8 cellular contexts compared by ENCODE assay signal in the genomic region with DNA sequence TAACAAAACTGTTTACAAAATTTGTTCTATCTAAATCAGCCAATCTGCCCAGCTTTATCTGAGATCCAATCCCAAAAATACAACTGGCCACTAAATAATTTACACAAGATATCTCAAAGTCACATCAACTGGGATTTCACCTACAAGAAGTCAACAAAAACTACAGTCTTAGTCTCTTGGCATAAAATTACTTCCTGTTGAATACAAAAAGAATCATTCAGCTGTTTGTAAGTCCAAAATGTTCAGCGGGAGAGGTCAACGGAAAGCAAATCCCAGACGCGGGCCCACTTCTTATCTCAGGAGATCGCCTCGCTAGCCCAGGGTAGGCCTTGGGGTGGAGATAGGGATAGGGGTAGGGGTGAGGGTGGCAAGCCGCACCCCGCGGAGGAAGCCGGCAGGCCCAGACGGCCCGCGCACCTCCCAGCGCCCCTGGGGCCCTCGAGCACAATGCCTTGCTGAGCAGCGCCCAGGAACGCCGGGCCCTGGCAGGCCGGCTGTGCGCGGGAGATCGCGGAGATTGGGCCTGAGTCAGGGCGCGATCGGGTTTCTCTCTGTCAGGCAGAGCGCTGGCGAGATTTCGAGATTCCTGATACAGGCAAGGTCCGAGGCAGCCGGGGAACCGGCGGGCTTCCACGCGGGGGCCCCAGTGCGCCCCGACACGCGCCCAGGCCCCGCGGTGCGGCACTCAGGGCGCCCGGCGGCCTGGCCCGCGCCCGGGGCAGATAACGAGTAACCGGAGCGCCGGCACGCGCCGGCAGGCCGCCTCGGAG. TPM values are rescaled to one million over a fixed set of nuclear protein-coding genes. Genes with fewer than 3 reads are reported as not detected.
DNase-seq lines count a peak whose midpoint lies in the region; FAIRE-seq and TF ChIP-seq lines count a peak whose summit lies in the region.

No MANE protein-coding gene starts in this region.

- H3K27ac ChIP-seq in left ventricle myocardium inferior (replicated peaks) (peak overlapping the region; percentile 93), prostate gland (peak overlapping the region; percentile 95 to 96)

- DNase-seq in GM04503 (ENCODE audit: low read depth): peak; percentile 35
- peak; percentile 48 for DNase-seq in H54 (ENCODE audit: insufficient read length, low spot score)
- DNase-seq in LNCaP clone FGC (ENCODE audit: low read depth): no peak
- peak; percentile 42 to 81 (median 58) for DNase-seq in T-helper 1 cell
- DNase-seq in amniotic stem cell (lab: John Stamatoyannopoulos, UW): peak; percentile 68
- DNase-seq in left ventricle myocardium inferior: peak; percentile 55
- peak; percentile 64 for DNase-seq in prostate gland (ENCODE audit: low spot score)
- DNase-seq in urothelium cell line (ENCODE audit: low spot score): peak; percentile 67

- H3K9me3 ChIP-seq in left ventricle myocardium inferior (replicated peaks) (no peaks in the 10 kb centered on the region), prostate gland (no peaks in the 10 kb centered on the region)

- H3K36me3 ChIP-seq in left ventricle myocardium inferior (peaks cover 35% of the 10 kb centered on the region), prostate gland (no peaks in the 10 kb centered on the region)

- TF ChIP-seq POLR2A in H54 (IDR thresholded peaks at IDR 0.05; ENCODE audit: low read depth, low read length) (no peak), prostate gland (IDR thresholded peaks at IDR 0.05) (no peak)

- H3K4me1 ChIP-seq in left ventricle myocardium inferior (peaks cover 33% of the 10 kb centered on the region), prostate gland (replicated peaks) (peaks cover 4% of the 10 kb centered on the region)

- H3K4me3 ChIP-seq in LNCaP clone FGC (ENCODE audit: low read depth, low read length): peak overlapping the region; percentile 82
- peak overlapping the region; percentile 89 for H3K4me3 ChIP-seq in left ventricle myocardium inferior
- peak overlapping the region; percentile 76 to 77 for H3K4me3 ChIP-seq in prostate gland

- no peak for FAIRE-seq in H54 (lab: Jason Lieb, UNC)
- no peak for FAIRE-seq in urothelium cell line (lab: Jason Lieb, UNC)

- under 1% methylated on average over 45 of the region's 57 CpGs for WGBS in prostate gland

- H3K27me3 ChIP-seq in left ventricle myocardium inferior (ENCODE audit: low read depth) (no peaks in the 10 kb centered on the region), prostate gland (replicated peaks; ENCODE audit: insufficient read depth) (no peaks in the 10 kb centered on the region)

- intact Hi-C loops in left ventricle myocardium inferior (cut with micrococcal nuclease) (no loop called here), prostate gland (cut with DNase I) (loop anchor here (2.0 to 10.0 kb wide), 3 partner anchors 100 to 630 kb away; a partner anchor contains a TSS)

- TF ChIP-seq CTCF in LNCaP clone FGC (IDR thresholded peaks at IDR 0.05; ENCODE audit: control insufficient read depth, extremely low read depth, insufficient read depth) (0 out of 2 replicates have a peak, but pooled peaks have one; percentile 2), left ventricle myocardium inferior (IDR thresholded peaks at IDR 0.05; ENCODE audit: borderline replicate concordance) (no peak), prostate gland (IDR thresholded peaks at IDR 0.05) (no peak)

RNA-seq across cellular contexts. Expression of a gene that starts 0.7 kb away (rescaled TPM):
- 155 TPM for total RNA-seq in left ventricle myocardium inferior
- 100 to 1,000 TPM; 121 to 328 TPM for total RNA-seq in prostate gland

RNA-seq across cellular contexts. Expression of a gene that starts 6.4 kb away (rescaled TPM):
- total RNA-seq in left ventricle myocardium inferior: 33.0 TPM
- 1 to 10 TPM; 6.3 to 7.6 TPM for total RNA-seq in prostate gland
